In the genomic region with DNA sequence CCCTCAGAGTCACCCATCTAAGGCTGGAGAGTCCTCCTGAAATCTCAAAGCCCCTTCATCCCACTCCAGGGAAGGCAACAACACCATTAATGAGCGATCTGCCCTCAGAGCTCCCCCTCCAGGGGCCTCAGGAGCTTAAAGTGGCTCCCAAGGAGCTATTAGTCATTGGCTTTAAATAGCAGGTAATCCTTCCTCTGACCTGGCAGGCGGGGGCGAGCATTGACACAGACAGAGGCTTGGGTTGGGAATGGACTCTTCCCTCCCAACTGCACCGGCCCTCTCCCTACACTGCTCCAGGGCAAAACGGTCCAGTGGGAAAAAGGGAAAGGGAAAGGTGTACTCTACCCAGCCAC, we compare ENCODE assay signal across 9 cellular contexts. TPM values are rescaled to one million over a fixed set of nuclear protein-coding genes. Genes with fewer than 3 reads are reported as not detected.
A peak's percentile ranks its signal among the peaks of the same experiment; 100 is the strongest.
DNase-seq lines count a peak whose midpoint lies in the region; ATAC-seq and FAIRE-seq lines count a peak whose summit lies in the region.
"Had no signal": no experiment of that assay in that cellular context is flagged by ENCODE, and none has a peak within 500 bp of the region (broad histone marks: within the 10 kb centered on the region; RNA-seq: fewer than 3 reads in every experiment).

No MANE protein-coding gene starts in this region.

- H3K27ac Mint-ChIP-seq in activated T-cell treated with anti-CD3 and anti-CD28 coated beads, Interleukin-2, amount 50 U/mL, for 72 hours = no peak overlapping the region

- DNase-seq in activated T-cell treated with anti-CD3 and anti-CD28 coated beads, Interleukin-2, amount 50 U/mL, for 72 hours = no peak
- DNase-seq in activated T-cell treated with anti-CD3 and anti-CD28 coated beads, Interleukin-2, amount 50 U/mL, for 1 hour = no peak
- DNase-seq in amniotic epithelial cell (ENCODE audit: low read depth) (peak; percentile 82), iris pigment epithelial cell (ENCODE audit: low read depth) (peak; percentile 74), urothelium cell line (ENCODE audit: low spot score) (peak; percentile 81), CD1c-positive myeloid dendritic cell (ENCODE audit: extremely low spot score) (no peak)

- no peaks in the 10 kb centered on the region for H3K27me3 Mint-ChIP-seq in activated T-cell treated with anti-CD3 and anti-CD28 coated beads, Interleukin-2, amount 50 U/mL, for 72 hours (ENCODE audit: low read depth)

- H3K9me3 Mint-ChIP-seq in activated T-cell treated with anti-CD3 and anti-CD28 coated beads, Interleukin-2, amount 50 U/mL, for 72 hours = no peaks in the 10 kb centered on the region

- FAIRE-seq in urothelium cell line (lab: Jason Lieb, UNC) = peak; percentile 79
- FAIRE-seq: G401.6 had no signal

- no peak for ATAC-seq in activated T-cell treated with anti-CD3 and anti-CD28 coated beads, Interleukin-2, amount 50 U/mL, for 72 hours (replicated peaks in 1 of 2)
- no peak for ATAC-seq in HG03196 (IDR thresholded peaks at IDR 0.05; ENCODE audit: unreplicated experiment)
- no peak for ATAC-seq in GM19351 (IDR thresholded peaks at IDR 0.05; ENCODE audit: unreplicated experiment)

- no peaks in the 10 kb centered on the region for H3K36me3 Mint-ChIP-seq in activated T-cell treated with anti-CD3 and anti-CD28 coated beads, Interleukin-2, amount 50 U/mL, for 72 hours (ENCODE audit: insufficient read depth in 2 of 2)

- peak overlapping the region; percentile 90 to 100 for H3K4me3 Mint-ChIP-seq in activated T-cell treated with anti-CD3 and anti-CD28 coated beads, Interleukin-2, amount 50 U/mL, for 72 hours

- H3K4me1 Mint-ChIP-seq in activated T-cell treated with anti-CD3 and anti-CD28 coated beads, Interleukin-2, amount 50 U/mL, for 72 hours (ENCODE audit: low read depth) = peaks cover 27% of the 10 kb centered on the region

RNA-seq across cellular contexts. Expression of a gene that starts 1.4 kb away (rescaled TPM):
- 10 to 100 TPM; 21.7 to 27.7 TPM for total RNA-seq in activated T-cell treated with anti-CD3 and anti-CD28 coated beads, Interleukin-2, amount 50 U/mL, for 72 hours

RNA-seq across cellular contexts. Expression of a gene that starts 16.4 kb away (rescaled TPM):
- total RNA-seq in activated T-cell treated with anti-CD3 and anti-CD28 coated beads, Interleukin-2, amount 50 U/mL, for 72 hours = 100 to 1,000 TPM in 1 of 2 donors, 10 to 100 TPM in 1; 82.5 to 114 TPM

Comparison
In these comparisons a context has a peak if more than half of its experiments do, and no peak if none do; other contexts are left out.
1. DNase-seq: peak in amniotic epithelial cell (single experiment), iris pigment epithelial cell (single experiment) and urothelium cell line (single experiment); none in activated T-cell treated with anti-CD3 and anti-CD28 coated beads, Interleukin-2, amount 50 U/mL, for 72 hours (0 of 2), activated T-cell treated with anti-CD3 and anti-CD28 coated beads, Interleukin-2, amount 50 U/mL, for 1 hour (single experiment) and CD1c-positive myeloid dendritic cell (single experiment).